Comparison of ENCODE assay signal across 8 cellular contexts in genomic region chr22:18001040-18001893, GRCh38. TPM values are rescaled to one million over a fixed set of nuclear protein-coding genes. Genes with fewer than 3 reads are reported as not detected.
DNase-seq lines count a peak whose midpoint lies in the region; ATAC-seq and TF ChIP-seq lines count a peak whose summit lies in the region.

No MANE protein-coding gene starts in this region.

- CTCF ChIA-PET in WTC11 (lab: Charles Lee): interaction anchor here (1.4 to 3.6 kb wide), 4 partner anchors 13 to 97 kb away, joined by 4 to 13 read pairs (median 6); partner anchors contain the start of gene MICAL3

- H3K4me3 ChIP-seq in iPS-18c (ENCODE audit: insufficient read depth, low read depth, low read length) (peak overlapping the region; percentile 80), gastrocnemius medialis (peak overlapping the region; percentile 62 to 89 (median 76))

- ATAC-seq in HG02678 (IDR thresholded peaks at IDR 0.05; ENCODE audit: unreplicated experiment) (peak; percentile 40), WTC11 (peak; percentile 87), gastrocnemius medialis (peak; percentile 95 to 96), GM18909 (IDR thresholded peaks at IDR 0.05; ENCODE audit: poor library complexity, unreplicated experiment) (no peak)

- H3K27ac Mint-ChIP-seq in WTC11: peak overlapping the region; percentile 99

- peaks cover 15 to 24% of the 10 kb centered on the region in 2 donors for H3K4me1 ChIP-seq in gastrocnemius medialis

- DNase-seq in CMK (ENCODE audit: low read depth) (peak; percentile 92), NCI-H2227 treated with DMSO at 0.1 percent for 48 hours (lab: John Stamatoyannopoulos, UW) (peak; percentile 96), WTC11 (ENCODE audit: low spot score) (peak; percentile 86), caudate nucleus (lab: John Stamatoyannopoulos, UW) (peak; percentile 53 to 97 (median 90)), gastrocnemius medialis (peak; percentile 84 to 92)

- in situ Hi-C loops in gastrocnemius medialis (cut with MboI; ENCODE audit: low sequenced_read_pairs in 4 of 4): loop anchor here in 1 of 4 donors (10.0 kb wide), 1 partner anchor 74 kb away; the partner anchor contains the start of gene PEX26

- no peaks in the 10 kb centered on the region for H3K9me3 Mint-ChIP-seq in WTC11

- no peaks in the 10 kb centered on the region for H3K9me3 ChIP-seq in iPS-18c (ENCODE audit: control insufficient read depth, insufficient read depth, low read length)
- no peaks in the 10 kb centered on the region for H3K9me3 ChIP-seq in gastrocnemius medialis

- intact Hi-C loops in gastrocnemius medialis (cut with DNase I; ENCODE audit: low total_unique reads): loop anchor here (1.0 to 2.0 kb wide), 4 partner anchors 23 to 170 kb away; partner anchors contain the start of gene MICAL3

- TF ChIP-seq CTCF in WTC11 (IDR thresholded peaks at IDR 0.05) (no peak), gastrocnemius medialis (IDR thresholded peaks at IDR 0.05 in 4 of 5, conservative IDR thresholded peaks at IDR 0.05 in 1 of 5) (peak; percentile 46 to 82 (median 79))

- peak; percentile 84 to 89 for TF ChIP-seq POLR2A in gastrocnemius medialis (IDR thresholded peaks at IDR 0.05)

- peaks cover 4% of the 10 kb centered on the region for H3K27me3 Mint-ChIP-seq in WTC11 (ENCODE audit: low read depth)

- no peaks in the 10 kb centered on the region for H3K36me3 ChIP-seq in gastrocnemius medialis

- peaks cover 10% of the 10 kb centered on the region for H3K4me1 Mint-ChIP-seq in WTC11

- H3K36me3 Mint-ChIP-seq in WTC11: no peaks in the 10 kb centered on the region

- H3K4me3 Mint-ChIP-seq in WTC11: peak overlapping the region; percentile 78

- H3K27me3 ChIP-seq in gastrocnemius medialis: no peaks in the 10 kb centered on the region

- POLR2A ChIA-PET in WTC11 (lab: Charles Lee): interaction anchor here (1.1 kb wide), 1 partner anchor 22 kb away, joined by 3 read pairs; no protein-coding TSS in a partner anchor

- peak overlapping the region; percentile 99 for H3K27ac ChIP-seq in caudate nucleus (ENCODE audit: low read depth, low read length)
- peak overlapping the region; percentile 85 to 95 (median 92) for H3K27ac ChIP-seq in gastrocnemius medialis

TF ChIP-seq in WTC11, 78 proteins besides CTCF, POLR2A, EP300 and RAD21 (continues in another document):
- 0 out of 2 replicates have a peak, but pooled peaks have one; percentile 46 for TF ChIP-seq HMGXB4 (CRISPR knock-in tag; IDR thresholded peaks at IDR 0.05)
- no peak for TF ChIP-seq PRDM15 (CRISPR knock-in tag; IDR thresholded peaks at IDR 0.05)
- peak; percentile 42; the same call in 1 of the 2 replicates for TF ChIP-seq FOXP1 (CRISPR knock-in tag; IDR thresholded peaks at IDR 0.05; ENCODE audit: borderline replicate concordance)
- TF ChIP-seq ZNF416 (CRISPR knock-in tag; IDR thresholded peaks at IDR 0.05): 0 out of 2 replicates have a peak, but pooled peaks have one; percentile 41
- TF ChIP-seq PREB (CRISPR knock-in tag; IDR thresholded peaks at IDR 0.05; ENCODE audit: borderline replicate concordance): peak; percentile 46; the same call in 1 of the 2 replicates
- TF ChIP-seq ARID4B (CRISPR knock-in tag; IDR thresholded peaks at IDR 0.05; ENCODE audit: borderline replicate concordance): 0 out of 2 replicates have a peak, but pooled peaks have one; percentile 35
- TF ChIP-seq SMAD3 (CRISPR knock-in tag; IDR thresholded peaks at IDR 0.05; ENCODE audit: borderline replicate concordance): peak; percentile 80; the same call in 1 of the 2 replicates
- 0 out of 2 replicates have a peak, but pooled peaks have one; percentile 61 for TF ChIP-seq NFE2L1 (CRISPR knock-in tag; IDR thresholded peaks at IDR 0.05)
- TF ChIP-seq ZBTB43 (CRISPR knock-in tag; IDR thresholded peaks at IDR 0.05): peak; percentile 38; the same call in 1 of the 2 replicates
- peak; percentile 63 for TF ChIP-seq SP1 (CRISPR knock-in tag; conservative IDR thresholded peaks at IDR 0.05)

RNA-seq across cellular contexts. Expression of gene MICAL3, which starts 23.1 kb away (rescaled TPM):
- total RNA-seq in WTC11 (2021): 35.6 to 41.2 TPM (median 38.8 TPM) in 3 replicates
- total RNA-seq in gastrocnemius medialis: 1 to 10 TPM; 6.0 to 9.8 (median 8.1) TPM
